Comparison of ENCODE assay signal across 25 cellular contexts in genomic region chr4:94741304-94741703, GRCh38. TPM values are rescaled to one million over a fixed set of nuclear protein-coding genes. Genes with fewer than 3 reads are reported as not detected.
DNase-seq lines count a peak whose midpoint lies in the region; ATAC-seq and TF ChIP-seq lines count a peak whose summit lies in the region.
"Had no signal": no experiment of that assay in that cellular context is flagged by ENCODE, and none has a peak within 500 bp of the region (broad histone marks: within the 10 kb centered on the region; RNA-seq: fewer than 3 reads in every experiment).

No MANE protein-coding gene starts in this region.

- H3K36me3 Mint-ChIP-seq in CD8-positive, alpha-beta T cell, result no peaks in the 10 kb centered on the region
- H3K36me3 Mint-ChIP-seq in CD14-positive monocyte, result no peaks in the 10 kb centered on the region
- H3K36me3 Mint-ChIP-seq: CD8-positive, alpha-beta memory T cell had no signal

- no peaks in the 10 kb centered on the region for H3K36me3 ChIP-seq in CD8-positive, alpha-beta T cell (ENCODE audit: insufficient read depth, low read length)
- H3K36me3 ChIP-seq: SJSA1 had no signal

- DNase-seq in HCEC 1CT (peak; percentile 11), cardiac fibroblast (ENCODE audit: low read depth in 2 of 2) (peak; percentile 10 to 34), fibroblast of pulmonary artery (ENCODE audit: low read depth) (peak; percentile 14), skeletal muscle cell (ENCODE audit: low read depth) (peak; percentile 72), NCI-H2196 (lab: John Stamatoyannopoulos, UW; ENCODE audit: unreplicated experiment) (no peak), CD14-positive monocyte (ENCODE audit: low spot score) (no peak)
- no peak for DNase-seq in stimulated activated CD4-positive, alpha-beta T cell treated with anti-CD3 and anti-CD28 coated beads, Interleukin-2, amount 100 ng/mL, for 24 hours
- no peak for DNase-seq in CD8-positive, alpha-beta T cell
- DNase-seq: C1 segment of cervical spinal cord; Calu3; CD8-positive, alpha-beta memory T cell; DMS153; DND-41; Kasumi-1; NCI-H1092 treated with DMSO at 0.1 percent for 48 hours; NCI-H1436 treated with DMSO at 0.1 percent for 48 hours; NCI-H187 treated with DMSO at 0.1 percent for 48 hours; NCI-H446 treated with DMSO at 0.1 percent for 48 hours; NCI-H526; NCI-H82; NK-92 treated with Interleukin-12 subunit alpha and Interleukin-12 subunit beta, amount 100 ng/mL, for 24 hours; PC-9 had no signal

- no peaks in the 10 kb centered on the region for H3K9me3 Mint-ChIP-seq in CD8-positive, alpha-beta T cell
- peaks cover 0 to 10% (median 2%) of the 10 kb centered on the region in 7 donors for H3K9me3 Mint-ChIP-seq in CD14-positive monocyte

- CTCF ChIA-PET in CD8-positive, alpha-beta T cell (lab: Charles Lee), result no interaction called here

- H3K4me3 Mint-ChIP-seq in CD8-positive, alpha-beta T cell, result no peak overlapping the region
- H3K4me3 Mint-ChIP-seq in CD14-positive monocyte, result no peak overlapping the region
- H3K4me3 Mint-ChIP-seq: CD8-positive, alpha-beta memory T cell had no signal

- no peaks in the 10 kb centered on the region for H3K4me1 ChIP-seq in CD8-positive, alpha-beta T cell (ENCODE audit: insufficient read depth, low read length)
- H3K4me1 ChIP-seq: SJSA1 had no signal

- TF ChIP-seq CTCF in cardiac fibroblast (IDR thresholded peaks at IDR 0.05; ENCODE audit: low read depth, low read length) (no peak), fibroblast of pulmonary artery (IDR thresholded peaks at IDR 0.05; ENCODE audit: low read length, missing control alignments) (no peak), CD14-positive monocyte (IDR thresholded peaks at IDR 0.05) (no peak)
- no peak for TF ChIP-seq CTCF in CD8-positive, alpha-beta T cell (IDR thresholded peaks at IDR 0.05)

- peaks cover 4% of the 10 kb centered on the region for H3K27me3 Mint-ChIP-seq in CD8-positive, alpha-beta T cell (ENCODE audit: low read depth)
- H3K27me3 Mint-ChIP-seq in CD14-positive monocyte (ENCODE audit: low read depth in 3 of 3), result peaks cover 0 to 2% (median 2%) of the 10 kb centered on the region in 3 donors

- ATAC-seq in CD8-positive, alpha-beta T cell, result no peak
- ATAC-seq: Right ventricle myocardium inferior had no signal

- no peaks in the 10 kb centered on the region for H3K27me3 ChIP-seq in CD8-positive, alpha-beta T cell (ENCODE audit: insufficient read depth, low read length)

- intact Hi-C loops in CD8-positive, alpha-beta T cell (cut with DNase I, micrococcal nuclease), result no loop called here
- intact Hi-C loops in CD14-positive monocyte (cut with micrococcal nuclease), result no loop called here

- no peak overlapping the region for H3K27ac Mint-ChIP-seq in CD8-positive, alpha-beta T cell
- H3K27ac Mint-ChIP-seq in CD14-positive monocyte, result no peak overlapping the region
- H3K27ac Mint-ChIP-seq: CD8-positive, alpha-beta memory T cell had no signal

- H3K9me3 ChIP-seq in CD8-positive, alpha-beta T cell (ENCODE audit: low read length), result no peaks in the 10 kb centered on the region
- H3K9me3 ChIP-seq: SJSA1 had no signal

- POLR2A ChIA-PET in CD8-positive, alpha-beta T cell (lab: Charles Lee), result no interaction called here

- H3K4me1 Mint-ChIP-seq in CD8-positive, alpha-beta T cell (ENCODE audit: low read depth), result no peaks in the 10 kb centered on the region
- no peaks in the 10 kb centered on the region for H3K4me1 Mint-ChIP-seq in CD14-positive monocyte
- H3K4me1 Mint-ChIP-seq: CD8-positive, alpha-beta memory T cell had no signal

- H3K4me3 ChIP-seq in cardiac fibroblast (replicated peaks in 1 of 2; ENCODE audit: low read depth in 2 of 2, low read length in 2 of 2) (no peak overlapping the region), fibroblast of pulmonary artery (replicated peaks; ENCODE audit: low read depth, low read length) (no peak overlapping the region), skeletal muscle cell (ENCODE audit: low read depth, low read length) (no peak overlapping the region)
- H3K4me3 ChIP-seq in CD8-positive, alpha-beta T cell (ENCODE audit: low read depth, low read length), result no peak overlapping the region
- H3K4me3 ChIP-seq: PC-9, SJSA1 had no signal

- H3K27ac ChIP-seq in CD8-positive, alpha-beta T cell (ENCODE audit: low read depth, low read length), result no peak overlapping the region
- H3K27ac ChIP-seq: PC-9, SJSA1 had no signal

RNA-seq across cellular contexts. Expression of gene BMPR1B, which starts 16.5 kb away (rescaled TPM):
- not detected for total RNA-seq in CD8-positive, alpha-beta T cell
- polyA plus RNA-seq in CD14-positive monocyte, result not detected
- total RNA-seq: CD8-positive, alpha-beta memory T cell; RPMI7951 had no signal

Comparison
In these comparisons a context has a peak if more than half of its experiments do, and no peak if none do; other contexts are left out.
1. DNase-seq: peak in HCEC 1CT (single experiment), cardiac fibroblast (2 of 2), fibroblast of pulmonary artery (single experiment) and skeletal muscle cell (single experiment); none in stimulated activated CD4-positive, alpha-beta T cell treated with anti-CD3 and anti-CD28 coated beads, Interleukin-2, amount 100 ng/mL, for 24 hours (0 of 2), NCI-H2196 (single experiment), CD8-positive, alpha-beta T cell (0 of 7) and CD14-positive monocyte (single experiment).